In genomic region chr9:88890546-88890945, GRCh38 we compare ENCODE assay signal across 29 cellular contexts.
"Had no signal": no experiment of that assay in that cellular context is flagged by ENCODE, and none has a peak within 500 bp of the region (broad histone marks: within the 10 kb centered on the region; RNA-seq: fewer than 3 reads in every experiment).

No MANE protein-coding gene starts in this region.

- H3K27me3 ChIP-seq: brain microvascular endothelial cell had no signal

- H3K36me3 ChIP-seq: brain microvascular endothelial cell had no signal

- DNase-seq: activated CD4-positive, alpha-beta T cell treated with anti-CD3 and anti-CD28 coated beads, Interleukin-2, amount 10 ng/mL, durations not matched to agents 24 days and 14 days; activated CD4-positive, alpha-beta T cell treated with anti-CD3 and anti-CD28 coated beads, Interleukin-2, amount 50 U/mL, for 4 hours; activated CD8-positive, alpha-beta T cell treated with anti-CD3 and anti-CD28 coated beads for 36 hours; activated gamma-delta T cell treated with Interleukin-2 at 50 U/mL for 16 hours; activated naive CD4-positive, alpha-beta T cell treated with anti-CD3 and anti-CD28 coated beads for 36 hours; activated naive CD8-positive, alpha-beta T cell treated with anti-CD3 and anti-CD28 coated beads, Interleukin-2, amount 50 U/mL, for 24 hours; activated T-cell treated with anti-CD3 and anti-CD28 coated beads, Interleukin-2, amount 50 U/mL, for 24 hours; anterior cingulate cortex; brain microvascular endothelial cell; central memory CD4-positive, alpha-beta T cell; MM.1S; NCI-H1092 treated with DMSO at 0.1 percent for 48 hours; NCI-H1417; NCI-H146; NCI-H187; NCI-H2029 treated with DMSO at 0.1 percent for 48 hours; NCI-H2107; NCI-H2171; NCI-H510A; NCI-H526; NCI-H748 treated with DMSO at 0.1 percent for 48 hours; NK-92 treated with Interleukin-12 subunit alpha and Interleukin-12 subunit beta, amount 100 ng/mL, for 24 hours; PC-9; Right ventricle myocardium superior; T1000 had no signal

- H2AFZ ChIP-seq: PC-9 had no signal

- H3K36me3 Mint-ChIP-seq: activated naive CD8-positive, alpha-beta T cell had no signal

- H3K4me3 Mint-ChIP-seq: activated CD4-positive, alpha-beta T cell treated with anti-CD3 and anti-CD28 coated beads, Interleukin-2, amount 10 ng/mL, durations not matched to agents 24 days and 14 days; activated CD8-positive, alpha-beta T cell treated with anti-CD3 and anti-CD28 coated beads for 36 hours; activated naive CD4-positive, alpha-beta T cell treated with anti-CD3 and anti-CD28 coated beads for 36 hours; activated naive CD8-positive, alpha-beta T cell; activated naive CD8-positive, alpha-beta T cell treated with anti-CD3 and anti-CD28 coated beads, Interleukin-2, amount 50 U/mL, for 24 hours; activated T-cell treated with anti-CD3 and anti-CD28 coated beads, Interleukin-2, amount 50 U/mL, for 24 hours; activated T-helper 1 cell treated with anti-CD3 and anti-CD28 coated beads, Interleukin-12 subunit alpha, Interleukin-12 subunit beta, Interleukin-2, Interleukin-4 antibody, amounts not matched to agents 30 ng/mL and 10 ng/mL and 1 ng/mL, durations not matched to agents 14 hours and 24 hours and 36 hours had no signal

- H3K27ac ChIP-seq: brain microvascular endothelial cell, PC-9 had no signal

- FAIRE-seq: RCC 7860, TTC549 had no signal

- ATAC-seq: activated CD8-positive, alpha-beta T cell treated with anti-CD3 and anti-CD28 coated beads for 36 hours; activated naive CD8-positive, alpha-beta T cell treated with anti-CD3 and anti-CD28 coated beads, Interleukin-2, amount 50 U/mL, for 24 hours had no signal

- H3K4me3 ChIP-seq: PC-9 had no signal

- H3K9me3 Mint-ChIP-seq: activated CD4-positive, alpha-beta T cell treated with anti-CD3 and anti-CD28 coated beads, Interleukin-2, amount 10 ng/mL, durations not matched to agents 24 days and 14 days; activated naive CD4-positive, alpha-beta T cell treated with anti-CD3 and anti-CD28 coated beads for 36 hours; activated T-helper 1 cell treated with anti-CD3 and anti-CD28 coated beads, Interleukin-12 subunit alpha, Interleukin-12 subunit beta, Interleukin-2, Interleukin-4 antibody, amounts not matched to agents 30 ng/mL and 10 ng/mL and 1 ng/mL, durations not matched to agents 14 hours and 24 hours and 36 hours had no signal

- H3K4me2 ChIP-seq: PC-9 had no signal

- H3K27ac Mint-ChIP-seq: activated CD4-positive, alpha-beta T cell treated with anti-CD3 and anti-CD28 coated beads, Interleukin-2, amount 10 ng/mL, durations not matched to agents 24 days and 14 days; activated CD8-positive, alpha-beta T cell treated with anti-CD3 and anti-CD28 coated beads for 36 hours; activated naive CD4-positive, alpha-beta T cell treated with anti-CD3 and anti-CD28 coated beads for 36 hours; activated naive CD8-positive, alpha-beta T cell; activated naive CD8-positive, alpha-beta T cell treated with anti-CD3 and anti-CD28 coated beads, Interleukin-2, amount 50 U/mL, for 24 hours; activated T-cell treated with anti-CD3 and anti-CD28 coated beads, Interleukin-2, amount 50 U/mL, for 24 hours; activated T-helper 1 cell treated with anti-CD3 and anti-CD28 coated beads, Interleukin-12 subunit alpha, Interleukin-12 subunit beta, Interleukin-2, Interleukin-4 antibody, amounts not matched to agents 30 ng/mL and 10 ng/mL and 1 ng/mL, durations not matched to agents 14 hours and 24 hours and 36 hours had no signal

- H3K4me1 Mint-ChIP-seq: activated CD4-positive, alpha-beta T cell treated with anti-CD3 and anti-CD28 coated beads, Interleukin-2, amount 10 ng/mL, durations not matched to agents 24 days and 14 days had no signal
